10 cellular contexts compared by ENCODE assay signal in the genomic region with DNA sequence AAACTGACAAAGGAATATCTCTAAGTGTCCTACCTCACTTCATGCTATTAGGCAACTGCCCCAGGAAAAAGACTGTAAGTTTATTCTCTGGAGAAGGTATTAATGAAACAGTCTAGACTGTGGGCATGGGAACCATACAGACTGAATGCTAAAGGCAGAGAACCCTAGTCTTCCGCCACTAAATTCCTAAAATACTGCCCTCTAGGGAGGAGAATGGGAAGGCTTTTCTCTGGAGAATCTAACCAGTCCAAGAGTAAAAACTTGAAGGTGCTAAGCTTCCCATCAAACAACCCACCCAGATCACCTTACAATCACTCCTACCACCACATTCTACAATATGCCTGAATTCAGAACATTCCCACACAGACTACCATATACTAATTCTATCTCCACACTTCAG. TPM values are rescaled to one million over a fixed set of nuclear protein-coding genes. Genes with fewer than 3 reads are reported as not detected.
DNase-seq lines count a peak whose midpoint lies in the region; ATAC-seq and TF ChIP-seq lines count a peak whose summit lies in the region.
"Had no signal": no experiment of that assay in that cellular context is flagged by ENCODE, and none has a peak within 500 bp of the region (broad histone marks: within the 10 kb centered on the region; RNA-seq: fewer than 3 reads in every experiment).

No MANE protein-coding gene starts in this region.

- H3K4me3 Mint-ChIP-seq in type B pancreatic cell: no peak overlapping the region

- no peaks in the 10 kb centered on the region for H3K4me1 ChIP-seq in aorta (ENCODE audit: control insufficient read depth in 1 of 2, insufficient read depth in 2 of 2, low read length in 2 of 2)

- ATAC-seq in aorta (ENCODE audit: low FRiP score): no peak

- H3K4me3 ChIP-seq in epithelial cell of esophagus (ENCODE audit: low read length) (no peak overlapping the region), aorta (ENCODE audit: low read length in 2 of 2) (no peak overlapping the region)

- intact Hi-C loops in aorta (cut with DNase I): no loop called here

- peaks cover 13% of the 10 kb centered on the region for H3K36me3 Mint-ChIP-seq in type B pancreatic cell

- H3K9me3 Mint-ChIP-seq in type B pancreatic cell: no peaks in the 10 kb centered on the region

- H3K9me3 ChIP-seq in aorta (ENCODE audit: control insufficient read depth, low read length): no peaks in the 10 kb centered on the region

- DNase-seq in SIG-M5 treated with dmso at 0.1 percent for 504 hours (lab: John Stamatoyannopoulos, UW; ENCODE audit: unreplicated experiment): peak; percentile 33
- DNase-seq in SIG-M5 (lab: John Stamatoyannopoulos, UW): no peak
- peak; percentile 44 for DNase-seq in NCI-H69 (lab: John Stamatoyannopoulos, UW)
- peak; percentile 43 for DNase-seq in epithelial cell of esophagus (ENCODE audit: low read depth)
- no peak for DNase-seq in type B pancreatic cell (ENCODE audit: extremely low spot score, unreplicated experiment)
- DNase-seq in T-helper 2 cell: no peak
- DNase-seq in aorta: no peak
- DNase-seq in globus pallidus (ENCODE audit: low spot score): no peak
- DNase-seq: DMS153, T-helper 1 cell had no signal

- peaks cover 5% of the 10 kb centered on the region for H3K4me1 Mint-ChIP-seq in type B pancreatic cell (ENCODE audit: unreplicated experiment)

- H3K36me3 ChIP-seq in aorta (ENCODE audit: control insufficient read depth in 1 of 2, insufficient read depth in 2 of 2, low read length in 1 of 2): no peaks in the 10 kb centered on the region

- no peaks in the 10 kb centered on the region for H3K27me3 ChIP-seq in aorta (ENCODE audit: control insufficient read depth in 1 of 2, insufficient read depth in 2 of 2, low read length in 1 of 2)

- peak; percentile 68 for TF ChIP-seq CTCF in epithelial cell of esophagus (IDR thresholded peaks at IDR 0.05; ENCODE audit: insufficient read depth, low read depth, low read length, missing control alignments)
- peak; percentile 74 for TF ChIP-seq CTCF in type B pancreatic cell (conservative IDR thresholded peaks at IDR 0.05)

- H3K27me3 Mint-ChIP-seq in type B pancreatic cell: no peaks in the 10 kb centered on the region

- no peak overlapping the region for H3K27ac ChIP-seq in aorta (ENCODE audit: low read depth in 1 of 2, low read length in 2 of 2)

- WGBS in aorta, 2 donors: 32 to 63% methylated on average over 1 of the region's 1 CpG

- H3K27ac Mint-ChIP-seq in type B pancreatic cell: no peak overlapping the region

RNA-seq across cellular contexts. Expression of a gene that starts 3.4 kb away (rescaled TPM):
- total RNA-seq in type B pancreatic cell (ENCODE audit: low replicate concordance) (10.7 and 19.3 TPM in 2 replicates), aorta (10 to 100 TPM; 14.5 to 21.2 TPM)
- polyA plus RNA-seq in aorta: 1 to 10 TPM; 5.4 to 6.6 TPM

RNA-seq across cellular contexts. Expression of a gene that starts 43.8 kb away (rescaled TPM):
- total RNA-seq in type B pancreatic cell (ENCODE audit: low replicate concordance) (9.5 and 21.2 TPM in 2 replicates), aorta (10 to 100 TPM; 20.3 to 23.8 TPM)
- 1 to 10 TPM; 1.5 to 2.0 TPM for polyA plus RNA-seq in aorta

Comparison
In these comparisons a context has a peak if more than half of its experiments do, and no peak if none do; other contexts are left out.
1. DNase-seq: peak in SIG-M5 treated with dmso at 0.1 percent for 504 hours (single experiment), NCI-H69 (single experiment) and epithelial cell of esophagus (single experiment); none in SIG-M5 (single experiment), type B pancreatic cell (single experiment), T-helper 2 cell (0 of 5), aorta (0 of 2) and globus pallidus (single experiment).